Comparison of ENCODE assay signal across 1 cellular context in genomic region chr10:122450336-122450990, GRCh38.
TF ChIP-seq lines count a peak whose summit lies in the region.

No MANE protein-coding gene starts in this region.

TF ChIP-seq in A549, 52 proteins besides CTCF, POLR2A, EP300 and RAD21 (continued from another document):
- TF ChIP-seq NFE2L2 (conservative IDR thresholded peaks at IDR 0.05; ENCODE audit: low read length) (no peak), HMGXB4 (CRISPR knock-in tag; IDR thresholded peaks at IDR 0.05; ENCODE audit: borderline replicate concordance) (no peak), KDM5A (IDR thresholded peaks at IDR 0.05) (no peak), FOSB (CRISPR knock-in tag; IDR thresholded peaks at IDR 0.05) (no peak), ZSCAN20 (CRISPR knock-in tag; IDR thresholded peaks at IDR 0.05) (no peak), JUN (IDR thresholded peaks at IDR 0.05) (no peak)
